Comparison of ENCODE assay signal across 20 cellular contexts in the genomic region with DNA sequence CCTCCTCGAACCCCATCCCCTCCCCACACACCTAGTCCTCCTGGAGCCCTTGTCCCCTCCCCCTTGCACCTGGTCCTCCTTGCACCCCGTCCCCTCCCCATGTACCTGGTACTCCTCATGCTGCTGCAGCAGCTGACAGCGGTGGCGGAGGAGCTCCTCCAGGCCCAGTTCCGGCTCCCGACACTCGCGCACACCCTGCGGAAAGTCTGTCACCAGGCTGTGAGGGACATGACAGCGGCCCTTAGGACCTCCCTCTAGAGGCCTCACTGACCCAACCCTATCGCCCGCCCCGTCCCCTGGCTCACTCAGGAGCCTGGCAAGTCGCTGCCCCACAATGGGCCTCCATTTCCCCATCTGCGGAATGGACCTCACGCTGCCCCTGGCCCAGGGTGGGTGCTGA. TPM values are rescaled to one million over a fixed set of nuclear protein-coding genes. Genes with fewer than 3 reads are reported as not detected.
"Had no signal": no experiment of that assay in that cellular context is flagged by ENCODE, and none has a peak within 500 bp of the region (broad histone marks: within the 10 kb centered on the region; RNA-seq: fewer than 3 reads in every experiment).

No MANE protein-coding gene starts in this region.

- H3K4me3 ChIP-seq: K562 had no signal

- H3K27ac ChIP-seq: HL-60, KMS-11 had no signal

- ATAC-seq: K562 had no signal

- DNase-seq: Kasumi-1, MM.1S, NCI-H1105, NCI-H1417, NCI-H1436 treated with DMSO at 0.1 percent for 48 hours, NCI-H1694, NCI-H187 treated with DMSO at 0.1 percent for 48 hours, NCI-H2029 treated with DMSO at 0.1 percent for 48 hours, NCI-H2171 treated with DMSO at 0.1 percent for 48 hours, NCI-H345, NCI-H524, NCI-H526 treated with DMSO at 0.1 percent for 48 hours, NCI-H748 treated with DMSO at 0.1 percent for 48 hours, RPMI8226, SHP77, SK-N-SH had no signal

- H3K9me3 ChIP-seq: SK-N-SH had no signal

RNA-seq across cellular contexts. Expression of a gene that starts 55.9 kb away (rescaled TPM):
- polyA plus RNA-seq: IgD-negative memory B cell had no signal
